In genomic region chr19:58097783-58098681, GRCh38 we compare ENCODE assay signal across 8 cellular contexts. TPM values are rescaled to one million over a fixed set of nuclear protein-coding genes. Genes with fewer than 3 reads are reported as not detected.
DNase-seq lines count a peak whose midpoint lies in the region; ATAC-seq and TF ChIP-seq lines count a peak whose summit lies in the region.

Gene ZSCAN18, minus strand, starts transcription at chr19:58098231. Its CDS starts 7,964 bp downstream, at chr19:58090267.

- H3K27ac ChIP-seq in iPS DF 6.9 (ENCODE audit: low read length) (no peak within 1 kb of the TSS), sigmoid colon (peak within 1 kb of the TSS; percentile 87 to 94 (median 92))

- H3K36me3 Mint-ChIP-seq in brain: peaks cover 50% of the 10 kb centered on the region

- H3K4me3 Mint-ChIP-seq in brain: peak within 1 kb of the TSS; percentile 88 to 93 (median 92)

- H3K27ac Mint-ChIP-seq in brain: peak within 1 kb of the TSS; percentile 95 to 99 (median 99)

- peak; percentile 67 for ATAC-seq in GM21367 (IDR thresholded peaks at IDR 0.05; ENCODE audit: unreplicated experiment)

- H3K4me1 ChIP-seq in BE2C (no peaks in the 10 kb centered on the region), iPS DF 6.9 (ENCODE audit: control insufficient read depth, insufficient read depth, low read length) (no peaks in the 10 kb centered on the region; the same call in 1 of the 2 replicates), sigmoid colon (peaks cover 0 to 17% (median 15%) of the 10 kb centered on the region in 4 donors)

- peak; percentile 32 to 88 (median 57) for TF ChIP-seq EP300 in sigmoid colon (IDR thresholded peaks at IDR 0.05)

- no CpG with 5 or more reads among the region's 67 CpGs for WGBS in iPS DF 6.9 (ENCODE audit: insufficient coverage, insufficient read length)
- WGBS in sigmoid colon, 2 donors: 1 to 2% methylated on average over 67 of the region's 67 CpGs

- TF ChIP-seq CTCF in BE2C (IDR thresholded peaks at IDR 0.05; ENCODE audit: low read depth, low read length): no peak
- TF ChIP-seq CTCF in brain (conservative IDR thresholded peaks at IDR 0.05): no peak
- no peak for TF ChIP-seq CTCF in sigmoid colon (IDR thresholded peaks at IDR 0.05)

- peaks cover 30 to 68% (median 60%) of the 10 kb centered on the region in 5 experiments for H3K9me3 Mint-ChIP-seq in brain

- no peaks in the 10 kb centered on the region for H3K36me3 ChIP-seq in BE2C
- no peaks in the 10 kb centered on the region for H3K36me3 ChIP-seq in iPS DF 6.9 (ENCODE audit: control insufficient read depth, insufficient read depth, low read length)
- no peaks in the 10 kb centered on the region for H3K36me3 ChIP-seq in sigmoid colon

- H3K9me3 ChIP-seq in BE2C: peaks cover 9% of the 10 kb centered on the region
- H3K9me3 ChIP-seq in iPS DF 6.9 (ENCODE audit: control insufficient read depth, insufficient read depth, low read length): no peaks in the 10 kb centered on the region; the same call in 1 of the 2 replicates
- peaks cover 0 to 21% (median 3%) of the 10 kb centered on the region in 4 donors for H3K9me3 ChIP-seq in sigmoid colon

- DNase-seq in BE2C (peak; percentile 98), NCI-H1417 (lab: John Stamatoyannopoulos, UW) (peak; percentile 95 to 97 (median 95)), UCSD-AML1 (lab: John Stamatoyannopoulos, UW; ENCODE audit: unreplicated experiment) (peak; percentile 83), iPS DF 6.9 (ENCODE audit: low read depth, low spot score) (peak; percentile 94), sigmoid colon (peak; percentile 99), NOMO-1 (lab: John Stamatoyannopoulos, UW; ENCODE audit: unreplicated experiment in 2 of 2) (no peak)

- H3K4me3 ChIP-seq in BE2C (ENCODE audit: low read depth, low read length): peak within 1 kb of the TSS; percentile 82
- H3K4me3 ChIP-seq in iPS DF 6.9 (ENCODE audit: low read length): peak within 1 kb of the TSS; percentile 93
- H3K4me3 ChIP-seq in sigmoid colon: peak within 1 kb of the TSS; percentile 87 to 99 (median 92)

- TF ChIP-seq POLR2A in sigmoid colon (IDR thresholded peaks at IDR 0.05): peak; percentile 64 to 69

- intact Hi-C loops in sigmoid colon (cut with DNase I): loop anchor here (2.0 kb wide), 4 partner anchors 39 to 95 kb away; partner anchors contain the start of genes ZNF135 and ZNF606

- peaks cover 8% of the 10 kb centered on the region for H3K27me3 Mint-ChIP-seq in brain

- H3K27me3 ChIP-seq in BE2C (no peaks in the 10 kb centered on the region), iPS DF 6.9 (ENCODE audit: control insufficient read depth, insufficient read depth, low read length) (no peaks in the 10 kb centered on the region), sigmoid colon (no peaks in the 10 kb centered on the region)

- H3K4me1 Mint-ChIP-seq in brain: peaks cover 23% of the 10 kb centered on the region

RNA-seq across cellular contexts. Expression of gene ZSCAN18, which starts in this region (rescaled TPM):
- 42.6 TPM for polyA plus RNA-seq in BE2C (2012; ENCODE audit: insufficient read depth, insufficient read length, low read depth)
- polyA plus RNA-seq in brain (ENCODE audit: insufficient read depth, low read depth, low replicate concordance): 158 TPM
- total RNA-seq in sigmoid colon: 10 to 100 TPM; 64.7 to 85.3 (median 73.8) TPM
- 10 to 100 TPM in 2 of 3 donors, 1 to 10 TPM in 1; 5.8 to 31.4 (median 12.6) TPM for polyA plus RNA-seq in sigmoid colon

Comparison
In these comparisons a context has a peak if more than half of its experiments do, and no peak if none do; other contexts are left out.
1. DNase-seq: peak in BE2C (single experiment), NCI-H1417 (3 of 3), UCSD-AML1 (single experiment), iPS DF 6.9 (single experiment) and sigmoid colon (single experiment); none in NOMO-1 (0 of 2).
2. Peak in every context shown above with its lines, with median percentiles within 50 percentile points of each other: H3K4me3 ChIP-seq.